ENCODE assay signal across 21 cellular contexts in genomic region chr3:59264366-59264765, GRCh38.
"Had no signal": no experiment of that assay in that cellular context is flagged by ENCODE, and none has a peak within 500 bp of the region (broad histone marks: within the 10 kb centered on the region; RNA-seq: fewer than 3 reads in every experiment).

No MANE protein-coding gene starts in this region.

- H3K4me3 ChIP-seq: colonic mucosa, gastrocnemius medialis, heart right ventricle, mucosa of descending colon, psoas muscle, right lobe of liver, spleen, uterus had no signal

- H3K36me3 ChIP-seq: colonic mucosa, gastrocnemius medialis, heart right ventricle, neutrophil, right lobe of liver, spleen, uterus had no signal

- ATAC-seq: gastrocnemius medialis; heart right ventricle; mucosa of descending colon; naive thymus-derived CD8-positive, alpha-beta T cell; psoas muscle; right lobe of liver; stimulated activated memory B cell treated with anti-CD40 and anti-IgM and Interleukin-4, amounts not matched to agents 10 μg/mL and 1 μg/mL and 100 μg/mL, for 72 hours had no signal

- DNase-seq: colonic mucosa; dermis blood vessel endothelial cell; gastrocnemius medialis; heart right ventricle; hypothalamus; kidney glomerular epithelial cell; mammary epithelial cell; mucosa of descending colon; naive thymus-derived CD8-positive, alpha-beta T cell; psoas muscle; retina; right lobe of liver; spleen; stimulated activated CD4-positive, alpha-beta T cell treated with anti-CD3 and anti-CD28 coated beads, Interleukin-15, amount 100 ng/mL, for 24 hours; stimulated activated CD4-positive, alpha-beta T cell treated with anti-CD3 and anti-CD28 coated beads, Interleukin-1b, Interleukin-23, amount 100 ng/mL, for 48 hours; stimulated activated CD4-positive, alpha-beta T cell treated with anti-CD3 and anti-CD28 coated beads, Interleukin-4, amount 100 ng/mL, for 24 hours; trophoblast cell; uterus had no signal

- H3K4me1 ChIP-seq: colonic mucosa, gastrocnemius medialis, psoas muscle, right lobe of liver, uterus had no signal

- H3K27me3 ChIP-seq: colonic mucosa, gastrocnemius medialis, heart right ventricle, neutrophil, right lobe of liver, spleen, uterus had no signal

- H3K9me3 ChIP-seq: colonic mucosa, gastrocnemius medialis, heart right ventricle, mucosa of descending colon, neutrophil, psoas muscle, right lobe of liver, uterus had no signal

- H3K27ac Mint-ChIP-seq: naive thymus-derived CD8-positive, alpha-beta T cell; stimulated activated memory B cell treated with anti-CD40 and anti-IgM and Interleukin-4, amounts not matched to agents 10 μg/mL and 1 μg/mL and 100 μg/mL, for 72 hours; stimulated activated naive CD8-positive, alpha-beta T cell treated with anti-CD3 and anti-CD28 coated beads, Interleukin-15, Interleukin-2, amounts not matched to agents 100 ng/mL and 50 ng/mL, for 24 hours had no signal

- H3K27me3 Mint-ChIP-seq: naive thymus-derived CD8-positive, alpha-beta T cell; stimulated activated memory B cell treated with anti-CD40 and anti-IgM and Interleukin-4, amounts not matched to agents 10 μg/mL and 1 μg/mL and 100 μg/mL, for 72 hours; stimulated activated naive CD8-positive, alpha-beta T cell treated with anti-CD3 and anti-CD28 coated beads, Interleukin-15, Interleukin-2, amounts not matched to agents 100 ng/mL and 50 ng/mL, for 24 hours had no signal

- H3K27ac ChIP-seq: colonic mucosa, gastrocnemius medialis, heart right ventricle, neutrophil, psoas muscle, right lobe of liver, spleen, uterus had no signal

- H3K4me3 Mint-ChIP-seq: naive thymus-derived CD8-positive, alpha-beta T cell; stimulated activated memory B cell treated with anti-CD40 and anti-IgM and Interleukin-4, amounts not matched to agents 10 μg/mL and 1 μg/mL and 100 μg/mL, for 72 hours; stimulated activated naive CD8-positive, alpha-beta T cell treated with anti-CD3 and anti-CD28 coated beads, Interleukin-15, Interleukin-2, amounts not matched to agents 100 ng/mL and 50 ng/mL, for 24 hours had no signal
